Comparison of ENCODE assay signal across 19 cellular contexts in genomic region chr10:3719024-3719843, GRCh38.
A peak's percentile ranks its signal among the peaks of the same experiment; 100 is the strongest.
DNase-seq lines count a peak whose midpoint lies in the region; ATAC-seq and TF ChIP-seq lines count a peak whose summit lies in the region.
"Had no signal": no experiment of that assay in that cellular context is flagged by ENCODE, and none has a peak within 500 bp of the region (broad histone marks: within the 10 kb centered on the region; RNA-seq: fewer than 3 reads in every experiment).

No MANE protein-coding gene starts in this region.

- H4K20me1 ChIP-seq in BLaER1: no peaks in the 10 kb centered on the region

- H3K9ac ChIP-seq in BLaER1: no peak overlapping the region

- ATAC-seq in esophagus mucosa: peak; percentile 35
- ATAC-seq: PC-3 had no signal

- H3K9me3 Mint-ChIP-seq in Calu3 (ENCODE audit: low read depth, unreplicated experiment): no peaks in the 10 kb centered on the region
- H3K9me3 Mint-ChIP-seq: CD4-positive, CD25-positive, alpha-beta regulatory T cell; HFFc6 had no signal

- H3K4me3 ChIP-seq in BLaER1 (no peak overlapping the region), neutrophil (ENCODE audit: low read depth in 1 of 2, low read length in 1 of 2) (peak overlapping the region in 1 of 2 experiments; percentile 58)

- H3K9me3 ChIP-seq in BLaER1 (no peaks in the 10 kb centered on the region), neutrophil (no peaks in the 10 kb centered on the region)

- H3K27ac ChIP-seq in BLaER1: 0 out of 2 replicates have a peak overlapping the region, but pooled peaks have one; percentile 8
- peak overlapping the region; percentile 91 for H3K27ac ChIP-seq in neutrophil
- H3K27ac ChIP-seq: RWPE1 had no signal

- no peaks in the 10 kb centered on the region for H3K36me3 Mint-ChIP-seq in Calu3 (ENCODE audit: insufficient read depth, unreplicated experiment)
- H3K36me3 Mint-ChIP-seq: CD4-positive, CD25-positive, alpha-beta regulatory T cell had no signal

- CTCF ChIA-PET in Calu3 (lab: Charles Lee): interaction anchor here (1.6 kb wide), 1 partner anchor 10 kb away, joined by 5 read pairs; no protein-coding TSS in a partner anchor

- H3K4me2 ChIP-seq in BLaER1: peak overlapping the region; percentile 5; the same call in 1 of the 2 replicates

- H3K4me1 ChIP-seq in BLaER1: peaks cover 48% of the 10 kb centered on the region
- peaks cover 62 to 74% of the 10 kb centered on the region in 2 experiments for H3K4me1 ChIP-seq in neutrophil (ENCODE audit: control insufficient read depth in 1 of 2, insufficient read depth in 1 of 2, low read depth in 1 of 2, low read length in 1 of 2)

- BruUV-seq in Calu3 (replicated peaks; lab: Mats Ljungman, UMichigan): no TSS peak

- peaks cover 9% of the 10 kb centered on the region for H3K4me1 Mint-ChIP-seq in Calu3 (ENCODE audit: low read depth, unreplicated experiment)

- H3K27me3 Mint-ChIP-seq in Calu3 (ENCODE audit: unreplicated experiment): no peaks in the 10 kb centered on the region
- H3K27me3 Mint-ChIP-seq: CD4-positive, CD25-positive, alpha-beta regulatory T cell had no signal

- intact Hi-C loops in Calu3 (cut with micrococcal nuclease; ENCODE audit: unreplicated experiment): no loop called here

- TF ChIP-seq CTCF in Calu3 (IDR thresholded peaks at IDR 0.05; ENCODE audit: unreplicated experiment) (no peak), neutrophil (IDR thresholded peaks at IDR 0.05) (no peak)

- H3K27me3 ChIP-seq in BLaER1 (no peaks in the 10 kb centered on the region), neutrophil (no peaks in the 10 kb centered on the region)

- H3K36me3 ChIP-seq in BLaER1: no peaks in the 10 kb centered on the region
- H3K36me3 ChIP-seq in neutrophil: no peaks in the 10 kb centered on the region

- DNase-seq in Calu3 (peak; percentile 22), mucosa of gallbladder (ENCODE audit: low spot score) (no peak), cortex of kidney (lab: John Stamatoyannopoulos, UW) (no peak), DMS79 (lab: John Stamatoyannopoulos, UW) (no peak)
- DNase-seq in effector CD8-positive, alpha-beta T cell (lab: John Stamatoyannopoulos, UW): no peak
- DNase-seq: CD4-positive, CD25-positive, alpha-beta regulatory T cell; GOT3; HFFc6; Karpas-422; MM.1S; NCI-H1092 treated with DMSO at 0.1 percent for 48 hours; NCI-H1694; NCI-H510A treated with DMSO at 0.1 percent for 48 hours; NCI-H82; PC-3 had no signal

- no peak overlapping the region for H3K4me3 Mint-ChIP-seq in Calu3 (ENCODE audit: low read depth, unreplicated experiment)
- H3K4me3 Mint-ChIP-seq: CD4-positive, CD25-positive, alpha-beta regulatory T cell; HFFc6 had no signal

- H3K27ac Mint-ChIP-seq in Calu3 (ENCODE audit: unreplicated experiment): no peak overlapping the region
- H3K27ac Mint-ChIP-seq: CD4-positive, CD25-positive, alpha-beta regulatory T cell; HFFc6 had no signal
